In the genomic region with DNA sequence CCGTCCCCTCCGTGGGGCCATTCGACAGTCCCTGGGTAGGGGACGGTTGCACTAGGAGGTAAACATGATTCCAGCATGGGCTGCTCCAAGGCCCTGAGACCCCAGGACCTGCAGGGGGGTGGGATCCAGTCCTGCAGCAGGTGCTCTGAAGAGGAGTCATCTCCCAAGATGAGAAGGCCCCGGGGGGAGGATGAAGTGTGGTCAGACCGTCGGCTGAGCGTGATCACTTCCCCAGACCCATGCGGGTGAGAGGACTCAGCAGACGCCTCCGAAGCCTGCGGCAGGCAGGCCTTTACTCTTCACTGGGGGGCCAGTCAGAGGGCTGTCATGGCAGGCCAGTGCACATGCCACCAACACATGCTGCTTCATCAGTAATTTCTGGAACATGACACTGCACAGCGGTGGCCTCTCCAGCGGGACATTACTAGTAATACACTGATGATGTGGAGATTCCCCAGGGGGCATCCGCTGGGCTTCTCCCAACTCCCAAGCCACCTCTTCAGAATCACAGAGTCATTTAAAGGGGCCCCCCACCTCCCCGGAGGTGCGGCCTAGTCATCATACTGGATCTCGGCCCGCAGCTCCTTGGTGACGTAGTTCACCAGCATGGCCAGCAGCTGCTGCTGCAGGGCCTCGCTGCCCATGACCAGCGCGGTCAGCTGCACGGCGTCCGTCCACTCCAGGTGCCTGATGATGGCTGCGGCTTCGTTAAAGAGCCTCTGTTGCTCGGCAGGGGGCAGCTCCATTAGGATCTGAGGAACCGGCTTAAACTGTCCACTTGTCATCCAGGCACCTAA, we compare ENCODE assay signal across 20 cellular contexts.
"Had no signal": no experiment of that assay in that cellular context is flagged by ENCODE, and none has a peak within 500 bp of the region (broad histone marks: within the 10 kb centered on the region; RNA-seq: fewer than 3 reads in every experiment).

No MANE protein-coding gene starts in this region.

- ATAC-seq: esophagus mucosa; stimulated activated memory B cell treated with anti-CD40 and anti-IgM and Interleukin-4, amounts not matched to agents 10 μg/mL and 1 μg/mL and 100 μg/mL, for 72 hours had no signal

- H3K9me3 ChIP-seq: breast epithelium, heart right ventricle, left ventricle myocardium inferior, right lobe of liver had no signal

- FAIRE-seq: astrocyte, TTC549, urothelium cell line had no signal

- H3K36me3 ChIP-seq: breast epithelium had no signal

- H3K27me3 ChIP-seq: breast epithelium, heart right ventricle, right lobe of liver had no signal

- H3K27ac ChIP-seq: breast epithelium, heart right ventricle, left ventricle myocardium inferior, right lobe of liver had no signal

- DNase-seq: activated CD4-positive, alpha-beta T cell treated with anti-CD3 and anti-CD28 coated beads, Interleukin-2, amount 50 U/mL, for 4 hours; activated naive CD4-positive, alpha-beta T cell; effector CD4-positive, alpha-beta T cell; heart right ventricle; kidney glomerular epithelial cell; left ventricle myocardium inferior; mammary epithelial cell; midbrain; nephron progenitor cell; occipital lobe; right lobe of liver; stimulated activated CD4-positive, alpha-beta T cell treated with anti-CD3 and anti-CD28 coated beads, Interleukin-4, amount 100 ng/mL, for 4 hours had no signal

- H3K27me3 Mint-ChIP-seq: progenitor cell of endocrine pancreas; stimulated activated memory B cell treated with anti-CD40 and anti-IgM and Interleukin-4, amounts not matched to agents 10 μg/mL and 1 μg/mL and 100 μg/mL, for 72 hours had no signal

- H3K4me3 Mint-ChIP-seq: nephron progenitor cell; stimulated activated memory B cell treated with anti-CD40 and anti-IgM and Interleukin-4, amounts not matched to agents 10 μg/mL and 1 μg/mL and 100 μg/mL, for 72 hours; T-helper 2 cell treated with Interferon-gamma antibody and Interleukin-4, amounts not matched to agents 5 μg/mL and 100 μg/mL, for 36 hours had no signal

- H3K9me3 Mint-ChIP-seq: nephron progenitor cell; stimulated activated memory B cell treated with anti-CD40 and anti-IgM and Interleukin-4, amounts not matched to agents 10 μg/mL and 1 μg/mL and 100 μg/mL, for 72 hours; T-helper 2 cell treated with Interferon-gamma antibody and Interleukin-4, amounts not matched to agents 5 μg/mL and 100 μg/mL, for 36 hours had no signal

- H3K4me3 ChIP-seq: breast epithelium, heart right ventricle, left ventricle myocardium inferior, right lobe of liver had no signal

- H3K27ac Mint-ChIP-seq: nephron progenitor cell; progenitor cell of endocrine pancreas; stimulated activated memory B cell treated with anti-CD40 and anti-IgM and Interleukin-4, amounts not matched to agents 10 μg/mL and 1 μg/mL and 100 μg/mL, for 72 hours; T-helper 2 cell treated with Interferon-gamma antibody and Interleukin-4, amounts not matched to agents 5 μg/mL and 100 μg/mL, for 36 hours had no signal

- H3K4me1 ChIP-seq: breast epithelium had no signal
